In genomic region chr12:131511391-131511802, GRCh38 we compare ENCODE assay signal across 9 cellular contexts.
DNase-seq lines count a peak whose midpoint lies in the region; ATAC-seq and TF ChIP-seq lines count a peak whose summit lies in the region.
"Had no signal": no experiment of that assay in that cellular context is flagged by ENCODE, and none has a peak within 500 bp of the region (broad histone marks: within the 10 kb centered on the region; RNA-seq: fewer than 3 reads in every experiment).

No MANE protein-coding gene starts in this region.

- H3K79me2 ChIP-seq in HCT116 (ENCODE audit: insufficient read depth, low read length): no peaks in the 10 kb centered on the region

- no peaks in the 10 kb centered on the region for H3K9me2 ChIP-seq in HCT116 (ENCODE audit: insufficient read depth)

- H3K27ac ChIP-seq in HCT116 (ENCODE audit: low read depth, low read length): no peak overlapping the region
- H3K27ac ChIP-seq: adrenal gland had no signal

- H3K36me3 ChIP-seq in HCT116 (ENCODE audit: control insufficient read depth in 1 of 2, insufficient read depth in 2 of 2, low read length in 2 of 2): no peaks in the 10 kb centered on the region
- H3K36me3 ChIP-seq: adrenal gland had no signal

- POLR2A ChIA-PET in HCT116 (lab: Charles Lee): no interaction called here

- H3K27ac Mint-ChIP-seq in stimulated activated naive CD8-positive, alpha-beta T cell treated with anti-CD3 and anti-CD28 coated beads, Interleukin-15, amount 100 ng/mL, for 72 hours: peak overlapping the region; percentile 9 to 60

- intact Hi-C loops in HCT116 (cut with micrococcal nuclease): no loop called here

- no peak for TF ChIP-seq POLR2A in HCT116 (IDR thresholded peaks at IDR 0.05; ENCODE audit: borderline replicate concordance, extremely low read depth, insufficient read depth, insufficient read length)

- ATAC-seq in GM18511 (IDR thresholded peaks at IDR 0.05; ENCODE audit: unreplicated experiment): peak; percentile 100
- ATAC-seq in HCT116: peak; percentile 46
- peak; percentile 98 for ATAC-seq in stimulated activated naive CD8-positive, alpha-beta T cell treated with anti-CD3 and anti-CD28 coated beads, Interleukin-15, amount 100 ng/mL, for 72 hours

- DNase-seq in HCT116 (ENCODE audit: low read depth, low spot score) (peak; percentile 3), MV-4-11 (lab: John Stamatoyannopoulos, UW) (peak; percentile 82), activated T-cell treated with anti-CD3 and anti-CD28 coated beads for 24 hours (ENCODE audit: low read depth) (peak; percentile 54), kidney glomerular epithelial cell (lab: John Stamatoyannopoulos, UW) (peak; percentile 41), NCI-H2171 treated with DMSO at 0.1 percent for 48 hours (lab: John Stamatoyannopoulos, UW) (no peak), NCI-H187 treated with DMSO at 0.1 percent for 48 hours (lab: John Stamatoyannopoulos, UW) (no peak)
- DNase-seq in stimulated activated naive CD8-positive, alpha-beta T cell treated with anti-CD3 and anti-CD28 coated beads, Interleukin-15, amount 100 ng/mL, for 72 hours: peak; percentile 33 to 52

- peaks cover 23% of the 10 kb centered on the region for H3K4me1 Mint-ChIP-seq in stimulated activated naive CD8-positive, alpha-beta T cell treated with anti-CD3 and anti-CD28 coated beads, Interleukin-15, amount 100 ng/mL, for 72 hours

- no peak for TF ChIP-seq CTCF in HCT116 (IDR thresholded peaks at IDR 0.05 in 2 of 3, conservative IDR thresholded peaks at IDR 0.05 in 1 of 3; ENCODE audit: borderline replicate concordance in 1 of 3, insufficient read depth in 1 of 3, low read depth in 2 of 3, low read length in 2 of 3)

- RAD21 ChIA-PET in HCT116 (lab: Charles Lee; ENCODE audit: low non-redundant PET in 1 of 2, low total read pairs in 2 of 2, uncharacterized antibody in 2 of 2, unreplicated experiment in 2 of 2): no interaction called here

- peak overlapping the region in 1 of 2 donors; percentile 53 for H3K4me3 Mint-ChIP-seq in stimulated activated naive CD8-positive, alpha-beta T cell treated with anti-CD3 and anti-CD28 coated beads, Interleukin-15, amount 100 ng/mL, for 72 hours

- peaks cover 0 to 5% of the 10 kb centered on the region in 2 experiments; a peak in 2 of 4 replicates for H3K4me1 ChIP-seq in HCT116 (ENCODE audit: control insufficient read depth in 1 of 2, insufficient read depth in 2 of 2, low read length in 2 of 2)
- H3K4me1 ChIP-seq: adrenal gland had no signal

- no peak for TF ChIP-seq RAD21 in HCT116 (IDR thresholded peaks at IDR 0.05; ENCODE audit: low read depth)

- peaks cover 11% of the 10 kb centered on the region for H3K27me3 Mint-ChIP-seq in stimulated activated naive CD8-positive, alpha-beta T cell treated with anti-CD3 and anti-CD28 coated beads, Interleukin-15, amount 100 ng/mL, for 72 hours

- peaks cover 18% of the 10 kb centered on the region for H3K27me3 ChIP-seq in HCT116 (ENCODE audit: insufficient read depth, low read length)
- H3K27me3 ChIP-seq: adrenal gland had no signal

- no peaks in the 10 kb centered on the region for H4K20me1 ChIP-seq in HCT116 (ENCODE audit: insufficient read depth)

- peaks cover 7 to 12% of the 10 kb centered on the region in 2 donors for H3K9me3 Mint-ChIP-seq in stimulated activated naive CD8-positive, alpha-beta T cell treated with anti-CD3 and anti-CD28 coated beads, Interleukin-15, amount 100 ng/mL, for 72 hours

- H3K9me3 ChIP-seq in HCT116 (ENCODE audit: control insufficient read depth in 1 of 2, insufficient read depth in 1 of 2, low read depth in 1 of 2, low read length in 2 of 2): no peaks in the 10 kb centered on the region
- H3K9me3 ChIP-seq: adrenal gland had no signal

- BruUV-seq in HCT116 (replicated peaks; lab: Mats Ljungman, UMichigan): no TSS peak

- peak overlapping the region; percentile 35; the same call in 1 of the 2 replicates for H3K4me2 ChIP-seq in HCT116 (ENCODE audit: low read length)

- H2AFZ ChIP-seq in HCT116 (ENCODE audit: low read depth, low read length, poor library complexity, severe bottlenecking): no peak overlapping the region

- CTCF ChIA-PET in HCT116 (lab: Charles Lee): no interaction called here

- no peak overlapping the region for H3K9ac ChIP-seq in HCT116 (ENCODE audit: low read length)

- no peak overlapping the region for H3K4me3 ChIP-seq in HCT116 (replicated peaks in 1 of 2; ENCODE audit: low read depth in 1 of 2, low read length in 2 of 2)
- H3K4me3 ChIP-seq: adrenal gland had no signal

TF ChIP-seq in HCT116, 20 proteins besides CTCF, POLR2A, EP300 and RAD21:
- TF ChIP-seq POLR2AphosphoS5 (IDR thresholded peaks at IDR 0.05; ENCODE audit: low read depth, low read length) (no peak), YY1 (IDR thresholded peaks at IDR 0.05; ENCODE audit: extremely low read depth, insufficient replicate concordance, low read depth, low read length) (no peak), EZH2 (IDR thresholded peaks at IDR 0.05) (no peak), REST (IDR thresholded peaks at IDR 0.05; ENCODE audit: low read depth) (no peak), CEBPB (IDR thresholded peaks at IDR 0.05; ENCODE audit: low read depth) (no peak)
- TF ChIP-seq, protein P1, sequence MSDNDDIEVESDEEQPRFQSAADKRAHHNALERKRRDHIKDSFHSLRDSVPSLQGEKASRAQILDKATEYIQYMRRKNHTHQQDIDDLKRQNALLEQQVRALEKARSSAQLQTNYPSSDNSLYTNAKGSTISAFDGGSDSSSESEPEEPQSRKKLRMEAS (IDR thresholded peaks at IDR 0.05): no peak

Comparison
In these comparisons a context has a peak if more than half of its experiments do, and no peak if none do; other contexts are left out.
1. ATAC-seq: peak in every context shown above with its lines; median percentile 100 in GM18511; 98 in stimulated activated naive CD8-positive, alpha-beta T cell treated with anti-CD3 and anti-CD28 coated beads, Interleukin-15, amount 100 ng/mL, for 72 hours; 46 in HCT116.
2. DNase-seq: peak in HCT116 (single experiment), MV-4-11 (single experiment), activated T-cell treated with anti-CD3 and anti-CD28 coated beads for 24 hours (single experiment), kidney glomerular epithelial cell (single experiment) and stimulated activated naive CD8-positive, alpha-beta T cell treated with anti-CD3 and anti-CD28 coated beads, Interleukin-15, amount 100 ng/mL, for 72 hours (2 of 2); none in NCI-H2171 treated with DMSO at 0.1 percent for 48 hours (single experiment) and NCI-H187 treated with DMSO at 0.1 percent for 48 hours (single experiment).